In genomic region chr10:63465293-63466167, GRCh38 we compare ENCODE assay signal across 8 cellular contexts. TPM values are rescaled to one million over a fixed set of nuclear protein-coding genes. Genes with fewer than 3 reads are reported as not detected.
DNase-seq lines count a peak whose midpoint lies in the region; ATAC-seq and TF ChIP-seq lines count a peak whose summit lies in the region.

A gene with protein sequence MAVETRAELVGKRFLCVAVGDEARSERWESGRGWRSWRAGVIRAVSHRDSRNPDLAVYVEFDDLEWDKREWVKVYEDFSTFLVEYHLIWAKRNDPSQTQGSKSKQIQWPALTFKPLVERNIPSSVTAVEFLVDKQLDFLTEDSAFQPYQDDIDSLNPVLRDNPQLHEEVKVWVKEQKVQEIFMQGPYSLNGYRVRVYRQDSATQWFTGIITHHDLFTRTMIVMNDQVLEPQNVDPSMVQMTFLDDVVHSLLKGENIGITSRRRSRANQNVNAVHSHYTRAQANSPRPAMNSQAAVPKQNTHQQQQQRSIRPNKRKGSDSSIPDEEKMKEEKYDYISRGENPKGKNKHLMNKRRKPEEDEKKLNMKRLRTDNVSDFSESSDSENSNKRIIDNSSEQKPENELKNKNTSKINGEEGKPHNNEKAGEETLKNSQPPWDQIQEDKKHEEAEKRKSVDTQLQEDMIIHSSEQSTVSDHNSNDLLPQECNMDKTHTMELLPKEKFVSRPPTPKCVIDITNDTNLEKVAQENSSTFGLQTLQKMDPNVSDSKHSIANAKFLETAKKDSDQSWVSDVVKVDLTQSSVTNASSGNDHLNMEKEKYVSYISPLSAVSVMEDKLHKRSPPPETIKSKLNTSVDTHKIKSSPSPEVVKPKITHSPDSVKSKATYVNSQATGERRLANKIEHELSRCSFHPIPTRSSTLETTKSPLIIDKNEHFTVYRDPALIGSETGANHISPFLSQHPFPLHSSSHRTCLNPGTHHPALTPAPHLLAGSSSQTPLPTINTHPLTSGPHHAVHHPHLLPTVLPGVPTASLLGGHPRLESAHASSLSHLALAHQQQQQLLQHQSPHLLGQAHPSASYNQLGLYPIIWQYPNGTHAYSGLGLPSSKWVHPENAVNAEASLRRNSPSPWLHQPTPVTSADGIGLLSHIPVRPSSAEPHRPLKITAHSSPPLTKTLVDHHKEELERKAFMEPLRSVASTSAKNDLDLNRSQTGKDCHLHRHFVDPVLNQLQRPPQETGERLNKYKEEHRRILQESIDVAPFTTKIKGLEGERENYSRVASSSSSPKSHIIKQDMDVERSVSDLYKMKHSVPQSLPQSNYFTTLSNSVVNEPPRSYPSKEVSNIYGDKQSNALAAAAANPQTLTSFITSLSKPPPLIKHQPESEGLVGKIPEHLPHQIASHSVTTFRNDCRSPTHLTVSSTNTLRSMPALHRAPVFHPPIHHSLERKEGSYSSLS (N-terminal part only) (minus strand): TSS chr10:63465977. CDS start chr10:63465662, 315 bp downstream.

- H3K4me3 Mint-ChIP-seq in progenitor cell of endocrine pancreas (ENCODE audit: low read depth) = peak within 1 kb of the TSS; percentile 98

- H2AFZ ChIP-seq in Loucy (ENCODE audit: low read length) = peak within 1 kb of the TSS; percentile 96

- H3K9ac ChIP-seq in Loucy (ENCODE audit: low read depth, low read length, poor library complexity, severe bottlenecking) = peak within 1 kb of the TSS; percentile 86

- peak; percentile 92 to 95 for ATAC-seq in left cardiac atrium

- H3K36me3 Mint-ChIP-seq in progenitor cell of endocrine pancreas (ENCODE audit: insufficient read depth) = no peaks in the 10 kb centered on the region

- TF ChIP-seq CTCF in Loucy (conservative IDR thresholded peaks at IDR 0.05; ENCODE audit: low read length) (no peak), progenitor cell of endocrine pancreas (IDR thresholded peaks at IDR 0.05; ENCODE audit: unreplicated experiment) (peak; percentile 14), uterus (IDR thresholded peaks at IDR 0.05) (peak in 1 of 4 experiments; percentile 24)

- no peaks in the 10 kb centered on the region for H3K9me2 ChIP-seq in Loucy (replicated peaks; ENCODE audit: low read depth, low read length)

- peak within 1 kb of the TSS; percentile 68 for H3K4me3 ChIP-seq in GM08714 (ENCODE audit: low read length)
- peak within 1 kb of the TSS; percentile 97 for H3K4me3 ChIP-seq in Loucy (ENCODE audit: low read length, poor library complexity, severe bottlenecking)
- H3K4me3 ChIP-seq in uterus = peak within 1 kb of the TSS; percentile 77 to 89

- intact Hi-C loops in T-helper 1 cell treated with Interleukin-12 subunit alpha and Interleukin-12 subunit beta and Interleukin-4 antibody, amounts not matched to agents 30 ng/mL and 1 ng/mL, for 36 hours (cut with micrococcal nuclease) = loop anchor here (1.0 to 10.0 kb wide), 7 partner anchors 57 to 299 kb away; no protein-coding TSS in a partner anchor
- intact Hi-C loops in left cardiac atrium (cut with DNase I) = loop anchor here (2.0 to 10.0 kb wide), 5 partner anchors 52 to 251 kb away; no protein-coding TSS in a partner anchor
- intact Hi-C loops in uterus (cut with DNase I; ENCODE audit: low total_unique reads) = no loop called here

- peak within 1 kb of the TSS; percentile 99 for H3K27ac Mint-ChIP-seq in progenitor cell of endocrine pancreas

- H3K36me3 ChIP-seq in Loucy (ENCODE audit: insufficient read depth, low read length) (no peaks in the 10 kb centered on the region), uterus (no peaks in the 10 kb centered on the region)

- H3F3A ChIP-seq in Loucy (ENCODE audit: low read depth) = no peaks in the 10 kb centered on the region

- peak within 1 kb of the TSS; percentile 97 for H3K27ac ChIP-seq in uterus

- H3K9me3 ChIP-seq in Loucy (ENCODE audit: insufficient read depth, low read depth, low read length) (no peaks in the 10 kb centered on the region), uterus (no peaks in the 10 kb centered on the region)

- peaks cover 93% of the 10 kb centered on the region for H3K79me2 ChIP-seq in Loucy (ENCODE audit: insufficient read depth, low read length)

- peak within 1 kb of the TSS; percentile 72 for H3K4me2 ChIP-seq in Loucy (ENCODE audit: low read depth, low read length, poor library complexity, severe bottlenecking)

- no peaks in the 10 kb centered on the region for H3K27me3 Mint-ChIP-seq in progenitor cell of endocrine pancreas

- peaks cover 44% of the 10 kb centered on the region for H4K20me1 ChIP-seq in Loucy (ENCODE audit: insufficient read depth, low read length, poor library complexity, severe bottlenecking)

- peaks cover 27% of the 10 kb centered on the region for H3K4me1 ChIP-seq in Loucy (ENCODE audit: insufficient read depth, low read length, poor library complexity, severe bottlenecking)
- no peaks in the 10 kb centered on the region for H3K4me1 ChIP-seq in uterus

- TF ChIP-seq POLR2A in uterus (IDR thresholded peaks at IDR 0.05) = peak; percentile 52 to 87

- H3K27me3 ChIP-seq in Loucy (ENCODE audit: insufficient read depth, low read length, poor library complexity, severe bottlenecking) (no peaks in the 10 kb centered on the region), uterus (no peaks in the 10 kb centered on the region)

- peaks cover 17% of the 10 kb centered on the region for H3K4me1 Mint-ChIP-seq in progenitor cell of endocrine pancreas (ENCODE audit: low read depth)

- H3K9me3 Mint-ChIP-seq in progenitor cell of endocrine pancreas (ENCODE audit: low read depth) = peaks cover 4% of the 10 kb centered on the region

- DNase-seq in H4 (ENCODE audit: low spot score) = peak; percentile 62
- DNase-seq in amniotic epithelial cell (ENCODE audit: low read depth) = peak; percentile 87
- DNase-seq in left cardiac atrium = peak; percentile 85
- peak; percentile 79 for DNase-seq in progenitor cell of endocrine pancreas (ENCODE audit: low spot score, unreplicated experiment)
- DNase-seq in uterus = peak; percentile 72 to 83

RNA-seq across cellular contexts. Expression of the gene that starts here (rescaled TPM):
- total RNA-seq in H4 (2014; rRNA removed; shearing (Covaris generic)) = 16.3 and 31.5 TPM in 2 replicates
- total RNA-seq in T-helper 1 cell treated with Interleukin-12 subunit alpha and Interleukin-12 subunit beta and Interleukin-4 antibody, amounts not matched to agents 30 ng/mL and 1 ng/mL, for 36 hours = 61.4 and 64.4 TPM in 2 replicates
- 10 to 100 TPM; 40.9 to 44.3 TPM for total RNA-seq in left cardiac atrium
- total RNA-seq in progenitor cell of endocrine pancreas = 117 and 121 TPM in 2 replicates
- total RNA-seq in uterus = 100 to 1,000 TPM; 127 to 330 (median 208) TPM

Comparison
In these comparisons a context has a peak if more than half of its experiments do, and no peak if none do; other contexts are left out.
1. Peak in every context shown above with its lines: DNase-seq, ATAC-seq, H3K4me3 ChIP-seq and H3K27ac ChIP-seq.